8 cellular contexts compared by ENCODE assay signal in genomic region chr1:108745980-108746381, GRCh38. TPM values are rescaled to one million over a fixed set of nuclear protein-coding genes. Genes with fewer than 3 reads are reported as not detected.
A peak's percentile ranks its signal among the peaks of the same experiment; 100 is the strongest.
DNase-seq lines count a peak whose midpoint lies in the region; ATAC-seq, FAIRE-seq and TF ChIP-seq lines count a peak whose summit lies in the region.

No MANE protein-coding gene starts in this region.

- H3K79me2 ChIP-seq in DOHH2 (ENCODE audit: control insufficient read depth, low read length): peaks cover 41% of the 10 kb centered on the region

- H3K36me3 ChIP-seq in DOHH2 (ENCODE audit: control insufficient read depth, low read length) (peaks cover 18% of the 10 kb centered on the region), SJSA1 (peaks cover 10% of the 10 kb centered on the region), esophagus (ENCODE audit: control insufficient read depth in 2 of 2, insufficient read depth in 2 of 2, low read length in 1 of 2) (no peaks in the 10 kb centered on the region), psoas muscle (ENCODE audit: insufficient read depth in 1 of 2, low read depth in 1 of 2) (peaks cover 0 to 10% of the 10 kb centered on the region in 2 donors)

- no peak for DNase-seq in SJSA1 (ENCODE audit: low read depth in 1 of 2, low spot score in 2 of 2)
- no peak for DNase-seq in psoas muscle
- no peak for DNase-seq in GM19239 (ENCODE audit: insufficient read length, low spot score)
- no peak for DNase-seq in foreskin fibroblast

- H3K9me3 ChIP-seq in DOHH2 (ENCODE audit: control insufficient read depth, insufficient read depth, low read length): no peaks in the 10 kb centered on the region
- no peaks in the 10 kb centered on the region for H3K9me3 ChIP-seq in SJSA1 (replicated peaks)
- H3K9me3 ChIP-seq in esophagus (ENCODE audit: control insufficient read depth in 2 of 2, insufficient read depth in 1 of 2, low read depth in 1 of 2, low read length in 1 of 2): no peaks in the 10 kb centered on the region
- no peaks in the 10 kb centered on the region for H3K9me3 ChIP-seq in psoas muscle

- ATAC-seq in psoas muscle (no peak), GM19324 (IDR thresholded peaks at IDR 0.05; ENCODE audit: low FRiP score, unreplicated experiment) (no peak), HG03521 (IDR thresholded peaks at IDR 0.05; ENCODE audit: unreplicated experiment) (no peak)

- H3F3A ChIP-seq in DOHH2 (ENCODE audit: control insufficient read depth, insufficient read depth): no peaks in the 10 kb centered on the region

- H3K27me3 ChIP-seq in DOHH2 (ENCODE audit: control insufficient read depth, low read length): no peaks in the 10 kb centered on the region
- no peaks in the 10 kb centered on the region for H3K27me3 ChIP-seq in SJSA1 (replicated peaks)
- H3K27me3 ChIP-seq in esophagus (ENCODE audit: control insufficient read depth in 1 of 2, insufficient read depth in 2 of 2, low read length in 2 of 2): no peaks in the 10 kb centered on the region
- H3K27me3 ChIP-seq in psoas muscle (ENCODE audit: insufficient read depth in 3 of 3, low read length in 2 of 3): no peaks in the 10 kb centered on the region

- H3K4me3 ChIP-seq in DOHH2 (ENCODE audit: low read length) (peak overlapping the region; percentile 38), SJSA1 (peak overlapping the region; percentile 78), esophagus (ENCODE audit: low read depth in 1 of 2, low read length in 2 of 2) (no peak overlapping the region), psoas muscle (peak overlapping the region; percentile 86), foreskin fibroblast (ENCODE audit: low read depth in 1 of 2, low read length in 2 of 2) (peak overlapping the region in 1 of 2 donors; percentile 79)

- H3K27ac ChIP-seq in DOHH2 (ENCODE audit: low read depth, low read length) (no peak overlapping the region), SJSA1 (no peak overlapping the region; the same call in 1 of the 2 replicates), esophagus (ENCODE audit: low read depth in 2 of 2, low read length in 1 of 2) (peak overlapping the region; percentile 36 to 78), psoas muscle (peak overlapping the region; percentile 96)

- no peaks in the 10 kb centered on the region for H3K9me2 ChIP-seq in DOHH2 (replicated peaks; ENCODE audit: control insufficient read depth, low read length)

- H3K4me1 ChIP-seq in DOHH2 (ENCODE audit: control insufficient read depth, low read length): peaks cover 12% of the 10 kb centered on the region
- H3K4me1 ChIP-seq in SJSA1 (replicated peaks): peaks cover 8% of the 10 kb centered on the region
- H3K4me1 ChIP-seq in esophagus (ENCODE audit: control insufficient read depth in 2 of 2, insufficient read depth in 2 of 2, low read length in 1 of 2): peaks cover 0 to 7% of the 10 kb centered on the region in 2 donors
- H3K4me1 ChIP-seq in psoas muscle: peaks cover 4% of the 10 kb centered on the region

- 42 to 52% methylated on average over 3 of the region's 3 CpGs for WGBS in esophagus, 2 donors
- 38 to 49% (median 42%) methylated on average over 3 of the region's 3 CpGs for WGBS in psoas muscle, 3 donors

- TF ChIP-seq CTCF in DOHH2 (IDR thresholded peaks at IDR 0.05; ENCODE audit: low read depth, low read length, poor library complexity, severe bottlenecking) (no peak), psoas muscle (IDR thresholded peaks at IDR 0.05) (no peak), foreskin fibroblast (IDR thresholded peaks at IDR 0.05; ENCODE audit: low read depth, low read length) (no peak)

- intact Hi-C loops in psoas muscle (cut with DNase I): loop anchor here (2.0 to 5.0 kb wide), 2 partner anchors 51 to 54 kb away; partner anchors contain the start of gene PRPF38B (in 1 of the 2)

- no peak for FAIRE-seq in GM19239 (lab: Jason Lieb, UNC)

- H3K4me2 ChIP-seq in DOHH2 (ENCODE audit: low read length): peak overlapping the region; percentile 41

- H4K20me1 ChIP-seq in DOHH2 (ENCODE audit: control insufficient read depth, insufficient read depth, low read depth, low read length): no peaks in the 10 kb centered on the region

RNA-seq across cellular contexts. Expression of gene STXBP3, which starts 0.5 kb away (rescaled TPM):
- total RNA-seq in SJSA1 (2014; rRNA removed; shearing (Covaris generic)): 48.5 and 56.8 TPM in 2 replicates
- polyA plus RNA-seq in esophagus: 10 to 100 TPM; 26.1 to 37.5 TPM
- 10 to 100 TPM; 13.6 to 22.3 (median 17.7) TPM for total RNA-seq in psoas muscle
- 10 to 100 TPM; 12.7 to 21.1 (median 16.5) TPM for polyA plus RNA-seq in psoas muscle

RNA-seq across cellular contexts. Expression of gene FNDC7, which starts 33.3 kb away (rescaled TPM):
- not detected in 2 replicates for total RNA-seq in SJSA1 (2014; rRNA removed; shearing (Covaris generic))
- polyA plus RNA-seq in esophagus: not detected
- total RNA-seq in psoas muscle: under 1 TPM in 1 of 4 donors, not detected in 3; 0.32 TPM
- polyA plus RNA-seq in psoas muscle: under 1 TPM in 1 of 3 donors, not detected in 2; 0.09 TPM

RNA-seq across cellular contexts. Expression of gene PRPF38B, which starts 53.9 kb away (rescaled TPM):
- 9.1 and 22.1 TPM in 2 replicates for total RNA-seq in SJSA1 (2014; rRNA removed; shearing (Covaris generic))
- polyA plus RNA-seq in esophagus (10 to 100 TPM; 19.2 to 31.2 TPM), psoas muscle (10 to 100 TPM; 14.2 to 28.9 (median 19.2) TPM)
- total RNA-seq in psoas muscle: 10 to 100 TPM; 13.3 to 19.6 (median 16.5) TPM

Comparison
In these comparisons a context has a peak if more than half of its experiments do, and no peak if none do; other contexts are left out.
1. H3K27ac ChIP-seq: peak in esophagus (2 of 2) and psoas muscle (single experiment); none in DOHH2 (single experiment) and SJSA1 (single experiment).
2. H3K4me3 ChIP-seq: peak in DOHH2 (single experiment), SJSA1 (single experiment) and psoas muscle (single experiment); none in esophagus (0 of 2).